12 cellular contexts compared by ENCODE assay signal in genomic region chr17:916315-916714, GRCh38.
DNase-seq lines count a peak whose midpoint lies in the region; ATAC-seq and TF ChIP-seq lines count a peak whose summit lies in the region.
"Had no signal": no experiment of that assay in that cellular context is flagged by ENCODE, and none has a peak within 500 bp of the region (broad histone marks: within the 10 kb centered on the region; RNA-seq: fewer than 3 reads in every experiment).

No MANE protein-coding gene starts in this region.

- H3K27ac ChIP-seq in prostate gland: peak overlapping the region; percentile 52 to 67

- H3K27me3 Mint-ChIP-seq in WTC11 (ENCODE audit: low read depth): no peaks in the 10 kb centered on the region

- peaks cover 2% of the 10 kb centered on the region; the same call in 1 of the 2 replicates for H3K36me3 Mint-ChIP-seq in WTC11
- H3K36me3 Mint-ChIP-seq: naive B cell had no signal

- no peak for ATAC-seq in WTC11
- no peak for ATAC-seq in GM19452 (IDR thresholded peaks at IDR 0.05; ENCODE audit: unreplicated experiment)
- ATAC-seq in HG02852 (IDR thresholded peaks at IDR 0.05; ENCODE audit: unreplicated experiment): no peak
- ATAC-seq: activated T-cell treated with anti-CD3 and anti-CD28 coated beads, Interleukin-2, amount 50 U/mL, for 72 hours had no signal

- H3K36me3 ChIP-seq in BJ (ENCODE audit: control insufficient read depth, insufficient read depth, low read length) (peaks cover 4% of the 10 kb centered on the region; the same call in 1 of the 2 replicates), prostate gland (no peaks in the 10 kb centered on the region)

- TF ChIP-seq CTCF in BJ (IDR thresholded peaks at IDR 0.05; ENCODE audit: insufficient read depth, low read depth, low read length) (peak; percentile 20; the same call in 1 of the 2 replicates), WTC11 (IDR thresholded peaks at IDR 0.05) (no peak), foreskin fibroblast (IDR thresholded peaks at IDR 0.05; ENCODE audit: low read depth, low read length) (peak; percentile 9), prostate gland (IDR thresholded peaks at IDR 0.05) (peak in 1 of 4 experiments; percentile 11)

- POLR2A ChIA-PET in BJ (lab: Charles Lee): no interaction called here
- POLR2A ChIA-PET in WTC11 (lab: Charles Lee): no interaction called here

- TF ChIP-seq POLR2A in prostate gland (IDR thresholded peaks at IDR 0.05): no peak

- H3K27me3 ChIP-seq in BJ (ENCODE audit: control insufficient read depth, insufficient read depth, low read length) (no peaks in the 10 kb centered on the region), prostate gland (replicated peaks; ENCODE audit: insufficient read depth) (no peaks in the 10 kb centered on the region)

- CTCF ChIA-PET in BJ (lab: Yijun Ruan, JAX) (interaction anchor here (1.2 to 1.4 kb wide), 2 partner anchors 12 to 57 kb away, joined by 3 to 4 read pairs; no protein-coding TSS in a partner anchor), WTC11 (lab: Charles Lee) (interaction anchor here (0.7 to 2.8 kb wide), 10 partner anchors 13 to 690 kb away, joined by 3 to 12 read pairs (median 3); partner anchors contain the start of gene TIMM22)

- H3K4me3 ChIP-seq in BJ (ENCODE audit: low read depth, low read length) (no peak overlapping the region), foreskin fibroblast (ENCODE audit: low read depth in 1 of 2, low read length in 2 of 2) (no peak overlapping the region), prostate gland (no peak overlapping the region)

- H3K9me3 Mint-ChIP-seq in WTC11: no peaks in the 10 kb centered on the region
- H3K9me3 Mint-ChIP-seq: activated T-cell treated with anti-CD3 and anti-CD28 coated beads, Interleukin-2, amount 50 U/mL, for 72 hours; naive B cell had no signal

- peaks cover 79% of the 10 kb centered on the region for H3K4me1 Mint-ChIP-seq in WTC11
- H3K4me1 Mint-ChIP-seq: naive B cell had no signal

- DNase-seq in BJ (ENCODE audit: low read depth): no peak
- DNase-seq in WTC11 (ENCODE audit: low spot score): no peak
- DNase-seq in foreskin fibroblast: peak in 1 of 2 donors; percentile 38
- no peak for DNase-seq in prostate gland (ENCODE audit: low spot score)
- no peak for DNase-seq in GM03348 (ENCODE audit: low spot score)
- DNase-seq in anterior cingulate cortex (lab: John Stamatoyannopoulos, UW): no peak
- DNase-seq: activated T-cell treated with anti-CD3 and anti-CD28 coated beads, Interleukin-2, amount 50 U/mL, for 72 hours; AML-193; GOT3; naive B cell had no signal

- H3K27ac Mint-ChIP-seq in WTC11: peak overlapping the region; percentile 99
- H3K27ac Mint-ChIP-seq: activated T-cell treated with anti-CD3 and anti-CD28 coated beads, Interleukin-2, amount 50 U/mL, for 72 hours; naive B cell had no signal

- H3K4me1 ChIP-seq in prostate gland (replicated peaks): peaks cover 4% of the 10 kb centered on the region

- intact Hi-C loops in prostate gland (cut with DNase I): no loop called here

- WGBS in prostate gland: 85% methylated on average over 7 of the region's 7 CpGs

- no peaks in the 10 kb centered on the region for H3K9me3 ChIP-seq in prostate gland

- H3K4me3 Mint-ChIP-seq in WTC11: no peak overlapping the region
- H3K4me3 Mint-ChIP-seq: activated T-cell treated with anti-CD3 and anti-CD28 coated beads, Interleukin-2, amount 50 U/mL, for 72 hours; naive B cell had no signal

TF ChIP-seq in WTC11, 78 proteins besides CTCF, POLR2A, EP300 and RAD21:
- TF ChIP-seq NFYB (CRISPR knock-in tag; conservative IDR thresholded peaks at IDR 0.05; ENCODE audit: low read depth) (no peak), CREB1 (CRISPR knock-in tag; IDR thresholded peaks at IDR 0.05) (no peak), ZNF138 (CRISPR knock-in tag; conservative IDR thresholded peaks at IDR 0.05) (no peak)
